Comparison of ENCODE assay signal across 12 cellular contexts in the genomic region with DNA sequence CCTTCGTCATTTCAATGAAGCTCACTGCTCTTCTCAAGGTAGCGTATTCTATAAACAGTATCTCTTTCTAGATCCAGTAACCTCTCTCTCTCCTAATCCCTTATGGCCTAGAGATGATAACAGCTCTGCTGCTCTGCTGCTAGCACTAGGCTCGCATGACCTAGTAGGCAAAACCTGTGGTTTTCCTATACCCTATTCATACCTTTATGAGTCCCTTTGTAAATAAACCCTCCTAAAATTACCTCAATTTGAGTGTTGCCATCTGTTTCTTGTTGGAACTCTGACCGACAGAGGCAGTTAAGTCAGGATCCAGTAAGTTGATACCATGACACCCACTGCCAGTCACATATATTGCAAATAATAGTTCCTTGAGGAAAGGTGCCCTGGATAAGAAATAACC. TPM values are rescaled to one million over a fixed set of nuclear protein-coding genes. Genes with fewer than 3 reads are reported as not detected.
A peak's percentile ranks its signal among the peaks of the same experiment; 100 is the strongest.
DNase-seq lines count a peak whose midpoint lies in the region; ATAC-seq lines count a peak whose summit lies in the region.
"Had no signal": no experiment of that assay in that cellular context is flagged by ENCODE, and none has a peak within 500 bp of the region (broad histone marks: within the 10 kb centered on the region; RNA-seq: fewer than 3 reads in every experiment).

No MANE protein-coding gene starts in this region.

- in situ Hi-C loops in G401 (cut with HindIII; ENCODE audit: low sequenced_read_pairs): no loop called here

- peak; percentile 84 for ATAC-seq in GM18498 (IDR thresholded peaks at IDR 0.05; ENCODE audit: unreplicated experiment)
- peak; percentile 80 for ATAC-seq in GM21526 (IDR thresholded peaks at IDR 0.05; ENCODE audit: low FRiP score, unreplicated experiment)
- peak; percentile 65 for ATAC-seq in HG03139 (IDR thresholded peaks at IDR 0.05; ENCODE audit: unreplicated experiment)
- ATAC-seq: natural killer cell treated with Interleukin-12 subunit alpha and Interleukin-12 subunit beta and Interleukin-15 and Interleukin-18, amount 100 ng/mL, for 72 hours had no signal

- DNase-seq in NCI-H69 (lab: John Stamatoyannopoulos, UW): peak; percentile 90
- DNase-seq in G401 (ENCODE audit: low spot score): no peak
- no peak for DNase-seq in NCI-H1436 (lab: John Stamatoyannopoulos, UW)
- DNase-seq in kidney tubule cell (ENCODE audit: low spot score): no peak
- no peak for DNase-seq in midbrain (lab: John Stamatoyannopoulos, UW)
- DNase-seq: PC-9 had no signal

RNA-seq across cellular contexts. Expression of gene CCDC14, which starts 7.3 kb away (rescaled TPM):
- total RNA-seq in G401 (2014; rRNA removed; shearing (Covaris generic)): 8.9 and 24.5 TPM in 2 replicates

RNA-seq across cellular contexts. Expression of gene ROPN1, which starts 38.2 kb away (rescaled TPM):
- not detected in 2 replicates for total RNA-seq in G401 (2014; rRNA removed; shearing (Covaris generic))
- total RNA-seq: natural killer cell treated with Interleukin-12 subunit alpha and Interleukin-12 subunit beta and Interleukin-15 and Interleukin-18, amount 100 ng/mL, for 72 hours; PC-9; T-helper 2 cell treated with Interferon-gamma antibody and Interleukin-4, amounts not matched to agents 100 ng/mL and 5 ng/mL, for 36 hours; ureter had no signal
